Comparison of ENCODE assay signal across 20 cellular contexts in genomic region chr3:184685055-184685454, GRCh38.
"Had no signal": no experiment of that assay in that cellular context is flagged by ENCODE, and none has a peak within 500 bp of the region (broad histone marks: within the 10 kb centered on the region; RNA-seq: fewer than 3 reads in every experiment).

No MANE protein-coding gene starts in this region.

- H3K9me3 ChIP-seq: tibial nerve had no signal

- H3K9me3 Mint-ChIP-seq: activated CD8-positive, alpha-beta T cell treated with anti-CD3 and anti-CD28 coated beads for 36 hours; activated naive CD4-positive, alpha-beta T cell treated with anti-CD3 and anti-CD28 coated beads, Interleukin-2, amount 50 U/mL, for 72 hours; activated T-cell treated with anti-CD3 and anti-CD28 coated beads, Interleukin-2, amount 50 U/mL, for 4 hours; memory B cell had no signal

- DNase-seq: activated CD4-positive, alpha-beta T cell treated with anti-CD3 and anti-CD28 coated beads for 4 hours; activated CD8-positive, alpha-beta T cell treated with anti-CD3 and anti-CD28 coated beads for 36 hours; activated effector memory CD4-positive, alpha-beta T cell treated with anti-CD3 and anti-CD28 coated beads, Interleukin-2, amount 50 U/mL, for 16 hours; activated T-cell treated with anti-CD3 and anti-CD28 coated beads, Interleukin-2, amount 50 U/mL, for 4 hours; central memory CD4-positive, alpha-beta T cell; foreskin fibroblast; hippocampal formation; kidney; left ventricle myocardium superior; stimulated activated CD4-positive, alpha-beta T cell treated with anti-CD3 and anti-CD28 coated beads, Interleukin-4, amount 100 ng/mL, for 4 hours; stimulated activated CD8-positive, alpha-beta memory T cell treated with anti-CD3 and anti-CD28 coated beads, Interleukin-4, amount 100 ng/mL, for 48 hours; stimulated activated naive CD4-positive, alpha-beta T cell treated with Interleukin-2 at 50 U/mL for 16 hours; T-helper 2 cell had no signal

- H3K27me3 Mint-ChIP-seq: activated CD8-positive, alpha-beta T cell treated with anti-CD3 and anti-CD28 coated beads for 36 hours; memory B cell had no signal

- ATAC-seq: activated CD8-positive, alpha-beta T cell treated with anti-CD3 and anti-CD28 coated beads for 36 hours; activated naive CD4-positive, alpha-beta T cell treated with anti-CD3 and anti-CD28 coated beads, Interleukin-2, amount 50 U/mL, for 72 hours; activated T-cell treated with anti-CD3 and anti-CD28 coated beads, Interleukin-2, amount 50 U/mL, for 4 hours; left ventricle myocardium superior; right cardiac atrium had no signal

- H3K27ac ChIP-seq: coronary artery had no signal

- H3K36me3 ChIP-seq: tibial nerve had no signal

- H3K4me3 Mint-ChIP-seq: activated CD8-positive, alpha-beta T cell treated with anti-CD3 and anti-CD28 coated beads for 36 hours; activated T-cell treated with anti-CD3 and anti-CD28 coated beads, Interleukin-2, amount 50 U/mL, for 4 hours; memory B cell; WTC11 had no signal

- H3K27ac Mint-ChIP-seq: activated CD8-positive, alpha-beta T cell treated with anti-CD3 and anti-CD28 coated beads for 36 hours; activated naive CD4-positive, alpha-beta T cell treated with anti-CD3 and anti-CD28 coated beads, Interleukin-2, amount 50 U/mL, for 72 hours; memory B cell; WTC11 had no signal

- H3K36me3 Mint-ChIP-seq: activated naive CD4-positive, alpha-beta T cell treated with anti-CD3 and anti-CD28 coated beads, Interleukin-2, amount 50 U/mL, for 72 hours; memory B cell; WTC11 had no signal

- H3K4me3 ChIP-seq: coronary artery, smooth muscle cell, tibial nerve had no signal

- H3K27me3 ChIP-seq: tibial nerve had no signal
